ENCODE assay signal across 28 cellular contexts in the genomic region with DNA sequence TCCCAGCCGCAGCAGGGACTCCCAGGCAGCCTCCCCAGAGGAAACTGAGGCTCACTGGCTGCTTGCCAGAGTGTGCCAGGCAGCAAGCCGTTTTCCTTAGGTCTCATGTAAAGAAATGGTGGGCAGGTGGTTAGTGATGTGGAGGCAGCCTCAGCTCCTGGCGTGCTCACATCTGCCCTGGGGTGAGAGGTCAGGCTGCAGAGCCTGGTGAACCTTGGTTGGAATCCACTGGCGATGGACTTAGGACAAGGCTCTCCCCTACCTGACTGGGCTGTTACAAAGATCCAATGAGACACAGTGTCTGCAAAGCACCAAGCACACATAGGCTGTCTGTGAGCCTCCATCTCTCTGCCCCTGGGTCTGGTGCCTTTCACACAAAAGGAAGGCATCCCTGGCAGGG. TPM values are rescaled to one million over a fixed set of nuclear protein-coding genes. Genes with fewer than 3 reads are reported as not detected.
"Had no signal": no experiment of that assay in that cellular context is flagged by ENCODE, and none has a peak within 500 bp of the region (broad histone marks: within the 10 kb centered on the region; RNA-seq: fewer than 3 reads in every experiment).

No MANE protein-coding gene starts in this region.

- H3K4me1 ChIP-seq: gastroesophageal sphincter, lower lobe of right lung, parathyroid adenoma, prostate gland, spleen, testis had no signal

- H3K27ac Mint-ChIP-seq: dendritic cell treated with granulocyte-macrophage colony-stimulating factor and Interleukin-4, amounts not matched to agents 40 ng/mL and 50 ng/mL, for 4 days; effector memory CD8-positive, alpha-beta T cell; memory B cell; mesothelial cell of epicardium; natural killer cell; stimulated activated naive B cell treated with anti-CD40 and anti-IgM and Interleukin-4, amounts not matched to agents 10 μg/mL and 1 μg/mL and 100 μg/mL, for 72 hours had no signal

- H3K4me3 Mint-ChIP-seq: dendritic cell treated with granulocyte-macrophage colony-stimulating factor and Interleukin-4, amounts not matched to agents 40 ng/mL and 50 ng/mL, for 4 days; effector memory CD8-positive, alpha-beta T cell; memory B cell; mesothelial cell of epicardium; natural killer cell; neural crest cell; stimulated activated naive B cell treated with anti-CD40 and anti-IgM and Interleukin-4, amounts not matched to agents 10 μg/mL and 1 μg/mL and 100 μg/mL, for 72 hours; stimulated activated naive CD8-positive, alpha-beta T cell treated with anti-CD3 and anti-CD28 coated beads, Interleukin-15, amount 100 ng/mL, for 72 hours had no signal

- H3K79me2 ChIP-seq: parathyroid adenoma had no signal

- H3K36me3 Mint-ChIP-seq: memory B cell; mesothelial cell of epicardium; natural killer cell; stimulated activated naive B cell treated with anti-CD40 and anti-IgM and Interleukin-4, amounts not matched to agents 10 μg/mL and 1 μg/mL and 100 μg/mL, for 72 hours had no signal

- H3K9me3 ChIP-seq: esophagus squamous epithelium, gastroesophageal sphincter, left ventricle myocardium inferior, lower lobe of right lung, prostate gland, spleen, testis, transverse colon had no signal

- H2AFZ ChIP-seq: parathyroid adenoma had no signal

- H3K27me3 ChIP-seq: testis, transverse colon had no signal

- H3K4me3 ChIP-seq: esophagus squamous epithelium, gastroesophageal sphincter, left ventricle myocardium inferior, lower lobe of right lung, prostate gland, spleen, testis, transverse colon had no signal

- H3K36me3 ChIP-seq: esophagus squamous epithelium, gastroesophageal sphincter, left ventricle myocardium inferior, lower lobe of right lung, prostate gland, spleen, transverse colon had no signal

- H3K9me3 Mint-ChIP-seq: dendritic cell treated with granulocyte-macrophage colony-stimulating factor and Interleukin-4, amounts not matched to agents 40 ng/mL and 50 ng/mL, for 4 days; effector memory CD8-positive, alpha-beta T cell; memory B cell; mesothelial cell of epicardium; natural killer cell; neural crest cell; stimulated activated naive B cell treated with anti-CD40 and anti-IgM and Interleukin-4, amounts not matched to agents 10 μg/mL and 1 μg/mL and 100 μg/mL, for 72 hours; stimulated activated naive CD8-positive, alpha-beta T cell treated with anti-CD3 and anti-CD28 coated beads, Interleukin-15, amount 100 ng/mL, for 72 hours had no signal

- H3K4me1 Mint-ChIP-seq: memory B cell; mesothelial cell of epicardium; natural killer cell; neural crest cell; stimulated activated naive CD8-positive, alpha-beta T cell treated with anti-CD3 and anti-CD28 coated beads, Interleukin-15, amount 100 ng/mL, for 72 hours had no signal

- DNase-seq: effector memory CD8-positive, alpha-beta T cell; esophagus squamous epithelium; foreskin fibroblast; left ventricle myocardium inferior; lower lobe of right lung; natural killer cell; occipital lobe; spleen; stimulated activated CD4-positive, alpha-beta T cell treated with anti-CD3 and anti-CD28 coated beads, Interleukin-15, amount 100 ng/mL, for 24 hours; stimulated activated CD4-positive, alpha-beta T cell treated with anti-CD3 and anti-CD28 coated beads, Interleukin-1b, Interleukin-23, amount 100 ng/mL, for 48 hours; stimulated activated CD4-positive, alpha-beta T cell treated with anti-CD3 and anti-CD28 coated beads, Interleukin-4, amount 100 ng/mL, for 24 hours; stimulated activated naive B cell treated with anti-CD40 and anti-IgM and Interleukin-4, amounts not matched to agents 10 μg/mL and 1 μg/mL and 100 μg/mL, for 72 hours; stimulated activated naive CD8-positive, alpha-beta T cell treated with anti-CD3 and anti-CD28 coated beads, Interleukin-15, amount 100 ng/mL, for 72 hours; testis; transverse colon had no signal

- H3K9ac ChIP-seq: parathyroid adenoma had no signal

- H3K27ac ChIP-seq: epithelial cell of prostate, esophagus squamous epithelium, gastroesophageal sphincter, left ventricle myocardium inferior, lower lobe of right lung, parathyroid adenoma, prostate gland, spleen, testis, transverse colon had no signal

RNA-seq across cellular contexts. Expression of a gene that starts 30.9 kb away (rescaled TPM):
- total RNA-seq: natural killer cell had no signal

RNA-seq across cellular contexts. Expression of a gene that starts 38.2 kb away (rescaled TPM):
- total RNA-seq: esophagus squamous epithelium, left ventricle myocardium inferior, mesothelial cell of epicardium, myocyte, natural killer cell, neural crest cell, sciatic nerve, skeletal muscle tissue, subcutaneous adipose tissue had no signal
- polyA plus RNA-seq: keratinocyte, spleen had no signal
